Comparison of ENCODE assay signal across 2 cellular contexts in the genomic region with DNA sequence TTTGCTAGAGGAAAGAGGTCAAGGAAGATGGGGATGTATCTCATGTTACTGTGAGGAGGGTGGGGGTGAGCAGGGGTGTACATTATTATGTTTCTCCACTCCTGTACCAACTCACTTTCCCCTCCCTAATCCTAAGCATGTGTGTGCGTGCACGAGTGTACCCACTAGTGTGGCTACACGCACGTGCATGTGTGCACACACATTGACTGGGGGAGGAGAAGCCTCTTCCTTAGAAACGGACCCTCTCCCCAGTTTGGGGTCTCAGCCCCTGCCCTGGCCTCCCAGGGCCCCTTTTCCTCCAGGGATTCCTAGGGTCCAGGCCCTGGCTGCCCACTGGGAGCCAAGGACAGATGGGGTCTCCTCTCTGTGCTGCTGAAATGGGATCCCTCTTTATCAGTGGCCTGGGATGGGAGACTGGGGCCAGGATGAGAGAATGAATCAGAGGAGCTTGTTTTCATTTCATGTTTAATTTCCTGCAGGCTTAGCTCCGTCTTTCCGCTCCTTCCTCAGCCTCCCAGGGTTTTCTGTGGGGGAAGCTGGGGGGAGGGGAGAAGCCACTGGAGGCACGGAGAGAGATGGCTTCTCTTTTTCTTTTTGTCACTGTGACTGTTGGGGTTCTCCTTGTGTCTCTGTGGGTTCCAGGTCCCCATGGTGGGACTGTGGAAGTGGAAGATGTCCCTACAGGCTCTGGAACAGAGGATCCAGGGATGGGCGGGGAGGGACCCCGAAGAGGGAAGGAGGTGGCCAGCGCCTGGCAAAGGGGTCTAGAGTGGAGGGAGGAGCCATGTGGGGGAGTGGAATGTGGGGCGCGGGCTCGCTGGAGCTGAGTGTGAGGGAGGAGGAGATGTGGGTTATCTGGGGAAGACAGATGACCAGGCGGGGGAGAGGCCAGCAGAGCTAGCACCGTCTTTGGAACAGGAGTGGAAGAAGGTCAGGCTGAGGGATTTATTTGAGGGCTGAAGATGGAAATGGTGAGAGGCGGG.
TF ChIP-seq lines count a peak whose summit lies in the region.

No MANE protein-coding gene starts in this region.

TF ChIP-seq in endothelial cell of umbilical vein, 7 proteins besides CTCF, POLR2A, EP300 and RAD21:
- TF ChIP-seq POLR2AphosphoS5 (IDR thresholded peaks at IDR 0.05; ENCODE audit: insufficient read depth, low read depth, low read length) (peak; percentile 52), GATA2 (IDR thresholded peaks at IDR 0.05; ENCODE audit: insufficient read depth, insufficient read length, low read depth, low read length) (peak; percentile 66), EZH2 (IDR thresholded peaks at IDR 0.05; ENCODE audit: borderline replicate concordance, low read depth, low read length, severe bottlenecking) (no peak), JUN (IDR thresholded peaks at IDR 0.05; ENCODE audit: borderline replicate concordance, insufficient read depth, insufficient read length, low read depth) (peak; percentile 31), FOS (IDR thresholded peaks at IDR 0.05; ENCODE audit: borderline replicate concordance, insufficient read depth, low read length) (peak; percentile 80), MYC (IDR thresholded peaks at IDR 0.05; ENCODE audit: low read depth, low read length) (no peak)
- TF ChIP-seq, protein P1, sequence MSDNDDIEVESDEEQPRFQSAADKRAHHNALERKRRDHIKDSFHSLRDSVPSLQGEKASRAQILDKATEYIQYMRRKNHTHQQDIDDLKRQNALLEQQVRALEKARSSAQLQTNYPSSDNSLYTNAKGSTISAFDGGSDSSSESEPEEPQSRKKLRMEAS (IDR thresholded peaks at IDR 0.05; ENCODE audit: insufficient read depth, insufficient read length): no peak
TF ChIP-seq in endothelial cell of umbilical vein: peak in this region for 4.

TF ChIP-seq in HepG2, 621 proteins besides CTCF, POLR2A, EP300 and RAD21:
- TF ChIP-seq HMG20B (CRISPR knock-in tag; conservative IDR thresholded peaks at IDR 0.05) (no peak), ETV6 (CRISPR knock-in tag; conservative IDR thresholded peaks at IDR 0.05) (no peak), ZNF629 (CRISPR knock-in tag; conservative IDR thresholded peaks at IDR 0.05) (no peak), WIZ (CRISPR knock-in tag; IDR thresholded peaks at IDR 0.05) (no peak), RFX1 (IDR thresholded peaks at IDR 0.05) (no peak), TARDBP (CRISPR knock-in tag; IDR thresholded peaks at IDR 0.05) (no peak), CENPT (CRISPR knock-in tag; IDR thresholded peaks at IDR 0.05; ENCODE audit: low read depth) (no peak), ATF1 (CRISPR knock-in tag; IDR thresholded peaks at IDR 0.05) (no peak), ZFP36 (IDR thresholded peaks at IDR 0.05; ENCODE audit: borderline replicate concordance, low read depth, low read length, partially characterized antibody) (no peak), ZSCAN25 (CRISPR knock-in tag; IDR thresholded peaks at IDR 0.05) (no peak), FOXM1 (CRISPR knock-in tag; IDR thresholded peaks at IDR 0.05) (no peak), ZSCAN22 (CRISPR knock-in tag; IDR thresholded peaks at IDR 0.05) (no peak), AGO1 (IDR thresholded peaks at IDR 0.05; ENCODE audit: low read depth, low read length, poor library complexity, severe bottlenecking) (no peak), ZBTB38 (CRISPR knock-in tag; IDR thresholded peaks at IDR 0.05) (no peak), EED (CRISPR knock-in tag; IDR thresholded peaks at IDR 0.05) (no peak), RARG (CRISPR knock-in tag; IDR thresholded peaks at IDR 0.05; ENCODE audit: low read depth) (no peak), HDAC2 (CRISPR knock-in tag; IDR thresholded peaks at IDR 0.05) (no peak), ZKSCAN5 (CRISPR knock-in tag; IDR thresholded peaks at IDR 0.05) (no peak)
- TF ChIP-seq, protein P2, sequence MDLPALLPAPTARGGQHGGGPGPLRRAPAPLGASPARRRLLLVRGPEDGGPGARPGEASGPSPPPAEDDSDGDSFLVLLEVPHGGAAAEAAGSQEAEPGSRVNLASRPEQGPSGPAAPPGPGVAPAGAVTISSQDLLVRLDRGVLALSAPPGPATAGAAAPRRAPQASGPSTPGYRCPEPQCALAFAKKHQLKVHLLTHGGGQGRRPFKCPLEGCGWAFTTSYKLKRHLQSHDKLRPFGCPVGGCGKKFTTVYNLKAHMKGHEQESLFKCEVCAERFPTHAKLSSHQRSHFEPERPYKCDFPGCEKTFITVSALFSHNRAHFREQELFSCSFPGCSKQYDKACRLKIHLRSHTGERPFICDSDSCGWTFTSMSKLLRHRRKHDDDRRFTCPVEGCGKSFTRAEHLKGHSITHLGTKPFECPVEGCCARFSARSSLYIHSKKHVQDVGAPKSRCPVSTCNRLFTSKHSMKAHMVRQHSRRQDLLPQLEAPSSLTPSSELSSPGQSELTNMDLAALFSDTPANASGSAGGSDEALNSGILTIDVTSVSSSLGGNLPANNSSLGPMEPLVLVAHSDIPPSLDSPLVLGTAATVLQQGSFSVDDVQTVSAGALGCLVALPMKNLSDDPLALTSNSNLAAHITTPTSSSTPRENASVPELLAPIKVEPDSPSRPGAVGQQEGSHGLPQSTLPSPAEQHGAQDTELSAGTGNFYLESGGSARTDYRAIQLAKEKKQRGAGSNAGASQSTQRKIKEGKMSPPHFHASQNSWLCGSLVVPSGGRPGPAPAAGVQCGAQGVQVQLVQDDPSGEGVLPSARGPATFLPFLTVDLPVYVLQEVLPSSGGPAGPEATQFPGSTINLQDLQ (CRISPR knock-in tag; IDR thresholded peaks at IDR 0.05): no peak
- TF ChIP-seq, protein P3, sequence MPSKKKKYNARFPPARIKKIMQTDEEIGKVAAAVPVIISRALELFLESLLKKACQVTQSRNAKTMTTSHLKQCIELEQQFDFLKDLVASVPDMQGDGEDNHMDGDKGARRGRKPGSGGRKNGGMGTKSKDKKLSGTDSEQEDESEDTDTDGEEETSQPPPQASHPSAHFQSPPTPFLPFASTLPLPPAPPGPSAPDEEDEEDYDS (CRISPR knock-in tag; IDR thresholded peaks at IDR 0.05): no peak
